Comparison of ENCODE assay signal across 16 cellular contexts in the genomic region with DNA sequence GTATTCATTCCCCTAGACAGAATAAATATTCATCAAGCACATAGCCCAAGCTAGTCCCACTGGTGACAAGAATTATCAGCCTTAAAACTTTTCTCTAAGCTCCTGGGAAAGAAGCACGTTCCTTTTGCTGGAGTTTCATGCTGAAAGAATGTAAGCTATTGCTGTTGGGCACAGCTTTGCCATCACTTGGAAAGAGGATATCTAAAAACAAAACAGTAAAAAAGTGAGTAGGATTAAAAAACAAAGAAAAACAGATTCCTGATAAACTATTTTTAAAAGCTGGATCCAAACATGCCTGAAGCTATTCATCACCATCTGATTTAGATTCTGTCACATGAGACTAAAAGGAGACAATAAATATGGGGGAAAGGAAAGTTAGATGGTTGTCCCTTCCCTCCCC.
DNase-seq lines count a peak whose midpoint lies in the region; ATAC-seq, FAIRE-seq and TF ChIP-seq lines count a peak whose summit lies in the region.
"Had no signal": no experiment of that assay in that cellular context is flagged by ENCODE, and none has a peak within 500 bp of the region (broad histone marks: within the 10 kb centered on the region; RNA-seq: fewer than 3 reads in every experiment).

No MANE protein-coding gene starts in this region.

- H3K4me1 Mint-ChIP-seq in endodermal cell: no peaks in the 10 kb centered on the region
- H3K4me1 Mint-ChIP-seq: activated CD4-positive, alpha-beta T cell treated with anti-CD3 and anti-CD28 coated beads, Interleukin-2, amount 10 ng/mL, durations not matched to agents 7 days and 5 days had no signal

- no peak overlapping the region for H3K9ac ChIP-seq in endodermal cell (ENCODE audit: extremely low read depth, low read length, poor library complexity, severe bottlenecking)

- no peaks in the 10 kb centered on the region for H3K9me3 ChIP-seq in endodermal cell (ENCODE audit: control insufficient read depth, low read length)

- no peak overlapping the region for H3K4me3 ChIP-seq in fibroblast of pulmonary artery (replicated peaks; ENCODE audit: low read depth, low read length)
- H3K4me3 ChIP-seq in endodermal cell (ENCODE audit: low read length): no peak overlapping the region

- no peaks in the 10 kb centered on the region for H3K4me1 ChIP-seq in endodermal cell (ENCODE audit: control insufficient read depth, insufficient read depth, low read length)

- no peaks in the 10 kb centered on the region for H3K27me3 Mint-ChIP-seq in endodermal cell (ENCODE audit: insufficient read depth)
- H3K27me3 Mint-ChIP-seq: activated CD4-positive, alpha-beta T cell treated with anti-CD3 and anti-CD28 coated beads, Interleukin-2, amount 10 ng/mL, durations not matched to agents 7 days and 5 days had no signal

- no peaks in the 10 kb centered on the region for H3K27me3 ChIP-seq in endodermal cell (ENCODE audit: control insufficient read depth, insufficient read depth, low read length, poor library complexity, severe bottlenecking)

- no peaks in the 10 kb centered on the region for H3K9me3 Mint-ChIP-seq in endodermal cell
- H3K9me3 Mint-ChIP-seq: activated CD4-positive, alpha-beta T cell treated with anti-CD3 and anti-CD28 coated beads, Interleukin-2, amount 10 ng/mL, durations not matched to agents 7 days and 5 days; activated T-cell treated with anti-CD3 and anti-CD28 coated beads, Interleukin-2, amount 50 U/mL, for 72 hours; CD8-positive, alpha-beta T cell had no signal

- no peaks in the 10 kb centered on the region for H3K36me3 ChIP-seq in endodermal cell (ENCODE audit: control insufficient read depth, insufficient read depth, low read length)

- peak; percentile 92 for ATAC-seq in SK-N-SH treated with all-trans-retinoic acid at 6 μM for 48 hours
- ATAC-seq in GM21447 (IDR thresholded peaks at IDR 0.05; ENCODE audit: unreplicated experiment): no peak
- ATAC-seq: activated T-cell treated with anti-CD3 and anti-CD28 coated beads, Interleukin-2, amount 50 U/mL, for 72 hours; CD8-positive, alpha-beta T cell; left cardiac atrium had no signal

- H3K36me3 Mint-ChIP-seq in endodermal cell (ENCODE audit: low read depth): no peaks in the 10 kb centered on the region

- TF ChIP-seq POLR2A in GM12891 (IDR thresholded peaks at IDR 0.05; ENCODE audit: low read depth, low read length): no peak

- WGBS in endodermal cell (ENCODE audit: insufficient coverage in 1 of 2, insufficient read length in 1 of 2), 2 experiments: 91% methylated on average over 1 of the region's 1 CpG; no CpG with 5 or more reads in 1 of the 2 experiments

- TF ChIP-seq CTCF in fibroblast of pulmonary artery (IDR thresholded peaks at IDR 0.05; ENCODE audit: low read length, missing control alignments) (no peak), endodermal cell (conservative IDR thresholded peaks at IDR 0.05) (no peak)

- no peak overlapping the region for H3K4me3 Mint-ChIP-seq in endodermal cell
- H3K4me3 Mint-ChIP-seq: activated CD4-positive, alpha-beta T cell treated with anti-CD3 and anti-CD28 coated beads, Interleukin-2, amount 10 ng/mL, durations not matched to agents 7 days and 5 days; activated T-cell treated with anti-CD3 and anti-CD28 coated beads, Interleukin-2, amount 50 U/mL, for 72 hours; CD8-positive, alpha-beta T cell had no signal

- no peak overlapping the region for H3K27ac ChIP-seq in endodermal cell (ENCODE audit: low read depth, low read length)
- H3K27ac ChIP-seq in substantia nigra (ENCODE audit: low read depth, low read length, poor library complexity, severe bottlenecking): no peak overlapping the region

- no peak for FAIRE-seq in GM12891 (lab: Jason Lieb, UNC)
- FAIRE-seq: G401.6, HTR-8/SVneo had no signal

- DNase-seq in EH (ENCODE audit: low read depth) (peak; percentile 93), fibroblast of pulmonary artery (ENCODE audit: low read depth) (peak; percentile 79), renal cortical epithelial cell (ENCODE audit: low read depth) (peak; percentile 68), endodermal cell (no peak), GM12891 (ENCODE audit: insufficient read length, low spot score) (no peak), substantia nigra (lab: John Stamatoyannopoulos, UW) (no peak)
- DNase-seq: activated CD4-positive, alpha-beta T cell treated with anti-CD3 and anti-CD28 coated beads, Interleukin-2, amount 10 ng/mL, durations not matched to agents 7 days and 5 days; activated T-cell treated with anti-CD3 and anti-CD28 coated beads, Interleukin-2, amount 50 U/mL, for 72 hours; CD8-positive, alpha-beta T cell; left cardiac atrium; NCI-H2029 treated with DMSO at 0.1 percent for 48 hours; stimulated activated CD4-positive, alpha-beta T cell treated with anti-CD3 and anti-CD28 coated beads, Interleukin-1b, Interleukin-23, amount 100 ng/mL, for 48 hours had no signal

- H3K27ac Mint-ChIP-seq in endodermal cell: no peak overlapping the region
- H3K27ac Mint-ChIP-seq: activated CD4-positive, alpha-beta T cell treated with anti-CD3 and anti-CD28 coated beads, Interleukin-2, amount 10 ng/mL, durations not matched to agents 7 days and 5 days; activated T-cell treated with anti-CD3 and anti-CD28 coated beads, Interleukin-2, amount 50 U/mL, for 72 hours; CD8-positive, alpha-beta T cell had no signal

TF ChIP-seq in SK-N-SH treated with all-trans-retinoic acid at 6 μM for 48 hours, 23 proteins besides CTCF, POLR2A, EP300 and RAD21 (continues in another document):
- TF ChIP-seq ZFP30 (CRISPR knock-in tag; IDR thresholded peaks at IDR 0.05): no peak
- TF ChIP-seq GLIS3 (CRISPR knock-in tag; IDR thresholded peaks at IDR 0.05): no peak
- TF ChIP-seq TOX (CRISPR knock-in tag; IDR thresholded peaks at IDR 0.05; ENCODE audit: borderline replicate concordance): no peak
- TF ChIP-seq ZC3H10 (CRISPR knock-in tag; IDR thresholded peaks at IDR 0.05): no peak
- TF ChIP-seq CSRNP3 (CRISPR knock-in tag; IDR thresholded peaks at IDR 0.05): no peak
- TF ChIP-seq, protein P1, sequence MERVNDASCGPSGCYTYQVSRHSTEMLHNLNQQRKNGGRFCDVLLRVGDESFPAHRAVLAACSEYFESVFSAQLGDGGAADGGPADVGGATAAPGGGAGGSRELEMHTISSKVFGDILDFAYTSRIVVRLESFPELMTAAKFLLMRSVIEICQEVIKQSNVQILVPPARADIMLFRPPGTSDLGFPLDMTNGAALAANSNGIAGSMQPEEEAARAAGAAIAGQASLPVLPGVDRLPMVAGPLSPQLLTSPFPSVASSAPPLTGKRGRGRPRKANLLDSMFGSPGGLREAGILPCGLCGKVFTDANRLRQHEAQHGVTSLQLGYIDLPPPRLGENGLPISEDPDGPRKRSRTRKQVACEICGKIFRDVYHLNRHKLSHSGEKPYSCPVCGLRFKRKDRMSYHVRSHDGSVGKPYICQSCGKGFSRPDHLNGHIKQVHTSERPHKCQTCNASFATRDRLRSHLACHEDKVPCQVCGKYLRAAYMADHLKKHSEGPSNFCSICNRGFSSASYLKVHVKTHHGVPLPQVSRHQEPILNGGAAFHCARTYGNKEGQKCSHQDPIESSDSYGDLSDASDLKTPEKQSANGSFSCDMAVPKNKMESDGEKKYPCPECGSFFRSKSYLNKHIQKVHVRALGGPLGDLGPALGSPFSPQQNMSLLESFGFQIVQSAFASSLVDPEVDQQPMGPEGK (CRISPR knock-in tag; IDR thresholded peaks at IDR 0.05; ENCODE audit: borderline replicate concordance): no peak

TF ChIP-seq in GM12891, 5 proteins besides CTCF, POLR2A, EP300 and RAD21:
- TF ChIP-seq PAX5 (IDR thresholded peaks at IDR 0.05; ENCODE audit: insufficient read depth, low read length, severe bottlenecking) (no peak), POLR2AphosphoS5 (IDR thresholded peaks at IDR 0.05; ENCODE audit: low read depth, low read length) (no peak), POU2F2 (IDR thresholded peaks at IDR 0.05; ENCODE audit: low read depth, low read length) (no peak), TAF1 (IDR thresholded peaks at IDR 0.05; ENCODE audit: low read depth, low read length) (no peak), SPI1 (IDR thresholded peaks at IDR 0.05; ENCODE audit: low read depth, low read length) (no peak)

Comparison
In these comparisons a context has a peak if more than half of its experiments do, and no peak if none do; other contexts are left out.
1. DNase-seq: peak in EH (single experiment), fibroblast of pulmonary artery (single experiment) and renal cortical epithelial cell (single experiment); none in endodermal cell (single experiment), GM12891 (single experiment) and substantia nigra (0 of 49).